In the genomic region with DNA sequence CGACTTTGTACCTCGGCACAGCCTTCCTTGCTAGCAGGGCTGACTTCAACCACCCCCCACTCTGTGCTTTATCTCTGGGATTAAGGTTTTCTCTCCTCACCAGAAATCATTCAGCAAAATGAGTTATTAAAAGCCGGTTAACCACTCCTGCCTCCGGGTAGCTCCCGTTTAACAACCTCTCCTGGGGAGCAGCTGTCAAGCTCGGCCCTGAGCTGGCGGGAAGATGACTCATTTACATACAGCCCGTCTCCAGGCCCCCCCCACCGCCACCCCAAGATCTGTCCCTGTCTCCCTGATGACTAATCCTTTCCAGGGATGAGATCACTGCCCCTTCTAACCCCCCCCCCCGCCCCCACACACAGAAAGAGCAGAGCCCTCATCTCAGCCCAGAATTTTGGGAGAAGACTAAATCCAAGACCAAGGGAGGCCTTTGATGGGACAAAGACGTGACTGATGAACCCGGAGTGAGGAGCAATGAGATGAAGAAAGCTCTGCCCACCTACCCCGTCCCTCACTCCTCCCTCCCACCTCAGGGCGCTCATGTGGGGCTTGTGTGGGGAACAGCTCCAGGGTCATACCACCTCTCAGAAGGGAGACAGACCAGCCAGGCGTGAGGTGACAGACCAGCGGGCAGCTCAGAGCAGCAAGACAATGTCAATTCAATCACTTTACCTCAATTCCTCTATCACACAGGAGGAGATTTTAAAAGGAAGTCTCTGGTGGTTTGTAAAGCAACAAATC, we compare ENCODE assay signal across 9 cellular contexts. TPM values are rescaled to one million over a fixed set of nuclear protein-coding genes. Genes with fewer than 3 reads are reported as not detected.
DNase-seq lines count a peak whose midpoint lies in the region; ATAC-seq and TF ChIP-seq lines count a peak whose summit lies in the region.
"Had no signal": no experiment of that assay in that cellular context is flagged by ENCODE, and none has a peak within 500 bp of the region (broad histone marks: within the 10 kb centered on the region; RNA-seq: fewer than 3 reads in every experiment).

No MANE protein-coding gene starts in this region.

- H3K4me3 ChIP-seq in sigmoid colon, result no peak overlapping the region

- no peak for TF ChIP-seq EP300 in sigmoid colon (IDR thresholded peaks at IDR 0.05)

- H3K27ac ChIP-seq in sigmoid colon, result no peak overlapping the region

- WGBS in sigmoid colon, 2 donors, result 69 to 73% methylated on average over 16 of the region's 16 CpGs

- POLR2A ChIA-PET in activated CD4-positive, alpha-beta T cell treated with anti-CD3 and anti-CD28 coated beads for 36 hours (lab: Charles Lee), result no interaction called here

- CTCF ChIA-PET in activated CD4-positive, alpha-beta T cell treated with anti-CD3 and anti-CD28 coated beads for 36 hours (lab: Charles Lee), result interaction anchor here (1.0 to 1.4 kb wide), 4 partner anchors 9 to 233 kb away, joined by 3 to 6 read pairs (median 3); no protein-coding TSS in a partner anchor

- H3K36me3 Mint-ChIP-seq in activated CD4-positive, alpha-beta T cell treated with anti-CD3 and anti-CD28 coated beads for 36 hours (ENCODE audit: low read depth), result no peaks in the 10 kb centered on the region
- H3K36me3 Mint-ChIP-seq: natural killer cell had no signal

- intact Hi-C loops in activated CD4-positive, alpha-beta T cell treated with anti-CD3 and anti-CD28 coated beads for 36 hours (cut with DNase I, micrococcal nuclease), result no loop called here
- intact Hi-C loops in sigmoid colon (cut with DNase I), result loop anchor here (5.0 kb wide), 1 partner anchor 807 kb away; no protein-coding TSS in a partner anchor

- H3K9me3 ChIP-seq in sigmoid colon, result no peaks in the 10 kb centered on the region

- no peaks in the 10 kb centered on the region for H3K36me3 ChIP-seq in sigmoid colon

- peaks cover 5% of the 10 kb centered on the region for H3K4me1 Mint-ChIP-seq in activated CD4-positive, alpha-beta T cell treated with anti-CD3 and anti-CD28 coated beads for 36 hours
- H3K4me1 Mint-ChIP-seq: natural killer cell had no signal

- TF ChIP-seq CTCF in sigmoid colon (IDR thresholded peaks at IDR 0.05), result no peak

- no peak overlapping the region for H3K27ac Mint-ChIP-seq in activated CD4-positive, alpha-beta T cell treated with anti-CD3 and anti-CD28 coated beads for 36 hours
- H3K27ac Mint-ChIP-seq: natural killer cell had no signal

- no peak for TF ChIP-seq POLR2A in sigmoid colon (IDR thresholded peaks at IDR 0.05)

- peak; percentile 52 for DNase-seq in activated CD4-positive, alpha-beta T cell treated with anti-CD3 and anti-CD28 coated beads for 36 hours
- DNase-seq in activated CD4-positive, alpha-beta T cell treated with anti-CD3 and anti-CD28 coated beads, Interleukin-2, amount 50 U/mL, for 4 hours, result no peak
- DNase-seq in NCI-H2227 (lab: John Stamatoyannopoulos, UW; ENCODE audit: unreplicated experiment) (peak; percentile 47), ecto neural progenitor cell (ENCODE audit: low spot score) (peak; percentile 47), sigmoid colon (peak; percentile 73), AML-193 (lab: John Stamatoyannopoulos, UW) (no peak), left lobe of liver (ENCODE audit: low spot score) (no peak)
- DNase-seq: natural killer cell had no signal

- no peaks in the 10 kb centered on the region for H3K9me3 Mint-ChIP-seq in activated CD4-positive, alpha-beta T cell treated with anti-CD3 and anti-CD28 coated beads for 36 hours (ENCODE audit: low read depth)
- H3K9me3 Mint-ChIP-seq: natural killer cell had no signal

- H3K27me3 Mint-ChIP-seq in activated CD4-positive, alpha-beta T cell treated with anti-CD3 and anti-CD28 coated beads for 36 hours, result no peaks in the 10 kb centered on the region

- H3K27me3 ChIP-seq in sigmoid colon, result no peaks in the 10 kb centered on the region

- H3K4me3 Mint-ChIP-seq in activated CD4-positive, alpha-beta T cell treated with anti-CD3 and anti-CD28 coated beads for 36 hours, result no peak overlapping the region
- H3K4me3 Mint-ChIP-seq: natural killer cell had no signal

- peaks cover 0 to 11% (median 7%) of the 10 kb centered on the region in 4 donors for H3K4me1 ChIP-seq in sigmoid colon

- ATAC-seq in activated CD4-positive, alpha-beta T cell treated with anti-CD3 and anti-CD28 coated beads for 36 hours, result peak; percentile 51
- ATAC-seq in GM19455 (IDR thresholded peaks at IDR 0.05; ENCODE audit: unreplicated experiment) (no peak), left lobe of liver (no peak)
- ATAC-seq: natural killer cell had no signal

RNA-seq across cellular contexts. Expression of gene KCNK12, which starts 36.4 kb away (rescaled TPM):
- total RNA-seq in activated CD4-positive, alpha-beta T cell treated with anti-CD3 and anti-CD28 coated beads for 36 hours, result under 1 TPM; 0.19 to 0.25 TPM
- total RNA-seq in sigmoid colon (under 1 TPM; under 0.01 to 0.27 (median 0.08) TPM), left lobe of liver (not detected)
- under 1 TPM in 1 of 3 donors, not detected in 2; 0.06 TPM for polyA plus RNA-seq in sigmoid colon

Comparison
In these comparisons a context has a peak if more than half of its experiments do, and no peak if none do; other contexts are left out.
1. DNase-seq: peak in activated CD4-positive, alpha-beta T cell treated with anti-CD3 and anti-CD28 coated beads for 36 hours (single experiment), NCI-H2227 (single experiment), ecto neural progenitor cell (single experiment) and sigmoid colon (single experiment); none in activated CD4-positive, alpha-beta T cell treated with anti-CD3 and anti-CD28 coated beads, Interleukin-2, amount 50 U/mL, for 4 hours (0 of 2), AML-193 (0 of 2) and left lobe of liver (single experiment).